In the genomic region with DNA sequence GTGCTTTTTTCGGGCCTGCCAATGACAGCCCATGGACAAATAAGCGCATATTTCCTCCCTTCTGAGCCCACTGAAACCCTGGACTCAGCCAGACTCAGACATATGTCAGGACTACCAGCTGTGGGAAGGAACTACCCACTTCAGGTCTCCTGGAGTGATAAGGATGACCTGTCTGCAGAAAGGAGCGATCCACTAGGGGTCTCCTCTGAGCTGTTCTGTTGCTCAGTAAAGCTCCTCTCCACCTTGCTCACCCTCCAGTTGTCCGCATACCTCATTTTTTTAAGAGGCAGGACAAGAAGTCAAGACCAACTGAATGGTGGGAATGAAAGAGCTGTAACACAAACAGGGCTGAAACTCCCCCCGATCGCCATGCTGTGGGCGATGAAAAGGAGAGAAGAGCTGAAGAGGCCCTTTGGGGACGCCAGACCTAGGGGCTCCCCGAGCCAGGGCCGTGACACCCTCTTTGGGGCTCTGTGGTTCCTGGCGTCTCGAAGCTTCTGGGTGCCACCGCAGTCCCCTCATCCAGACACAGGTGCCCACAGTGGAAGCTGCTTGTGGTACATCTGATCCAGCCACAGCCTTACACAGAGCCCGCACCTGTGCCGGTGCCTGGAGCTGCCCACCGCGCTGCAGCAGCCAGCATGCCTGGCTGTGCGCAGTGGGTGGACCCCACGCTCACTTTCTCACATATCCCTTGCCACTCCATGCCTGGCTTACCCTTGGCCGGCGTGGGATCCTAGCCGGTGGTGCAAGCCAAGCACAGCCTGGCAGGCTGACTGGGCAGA, we compare ENCODE assay signal across 9 cellular contexts.
DNase-seq lines count a peak whose midpoint lies in the region; ATAC-seq and TF ChIP-seq lines count a peak whose summit lies in the region.
"Had no signal": no experiment of that assay in that cellular context is flagged by ENCODE, and none has a peak within 500 bp of the region (broad histone marks: within the 10 kb centered on the region; RNA-seq: fewer than 3 reads in every experiment).

No MANE protein-coding gene starts in this region.

- H3K9me2 ChIP-seq in GM23248 (ENCODE audit: insufficient read depth): no peaks in the 10 kb centered on the region

- H3K4me1 Mint-ChIP-seq in nephron progenitor cell: no peaks in the 10 kb centered on the region

- no peak for ATAC-seq in GM19395 (IDR thresholded peaks at IDR 0.05; ENCODE audit: unreplicated experiment)

- no peaks in the 10 kb centered on the region for H3K27me3 ChIP-seq in WERI-Rb-1 (ENCODE audit: insufficient read depth, low read depth, severe bottlenecking)
- no peaks in the 10 kb centered on the region for H3K27me3 ChIP-seq in GM23248 (replicated peaks; ENCODE audit: insufficient read depth)
- H3K27me3 ChIP-seq: ovary had no signal

- no peaks in the 10 kb centered on the region for H3K9me3 Mint-ChIP-seq in nephron progenitor cell

- no peak overlapping the region for H3K4me2 ChIP-seq in GM23248 (ENCODE audit: unreplicated experiment)

- DNase-seq in M059J (ENCODE audit: low read depth) (peak; percentile 49), WERI-Rb-1 (peak; percentile 75), nephron progenitor cell (peak; percentile 45), GM23248 (no peak), NCI-H2196 (lab: John Stamatoyannopoulos, UW; ENCODE audit: unreplicated experiment) (no peak)
- DNase-seq: NCI-H187, ovary had no signal

- H3K9ac ChIP-seq in GM23248: no peak overlapping the region

- 45% methylated on average over 22 of the region's 22 CpGs for WGBS in GM23248 (ENCODE audit: low coverage in 1 of 2, low lambda C conversion rate in 2 of 2, missing lambda C conversion rate in 2 of 2), 2 experiments

- TF ChIP-seq CTCF in GM12873 (IDR thresholded peaks at IDR 0.05; ENCODE audit: insufficient read depth, low read depth, low read length, missing control alignments) (peak; percentile 15), WERI-Rb-1 (IDR thresholded peaks at IDR 0.05; ENCODE audit: low read depth, low read length) (peak; percentile 81), nephron progenitor cell (IDR thresholded peaks at IDR 0.05) (peak; percentile 62)

- no peaks in the 10 kb centered on the region for H3K27me3 Mint-ChIP-seq in nephron progenitor cell (ENCODE audit: low read depth, poor library complexity)

- H3K36me3 ChIP-seq in WERI-Rb-1: peaks cover 15% of the 10 kb centered on the region
- no peaks in the 10 kb centered on the region for H3K36me3 ChIP-seq in GM23248 (ENCODE audit: low read depth)
- H3K36me3 ChIP-seq: ovary had no signal

- H3K4me3 ChIP-seq in WERI-Rb-1 (ENCODE audit: low read depth, low read length) (no peak overlapping the region), GM23248 (no peak overlapping the region)
- H3K4me3 ChIP-seq: ovary had no signal

- H3F3A ChIP-seq in GM23248 (ENCODE audit: insufficient read depth): no peaks in the 10 kb centered on the region

- H3K4me1 ChIP-seq in GM23248 (ENCODE audit: insufficient read depth): no peaks in the 10 kb centered on the region

- no peaks in the 10 kb centered on the region for H3K9me3 ChIP-seq in WERI-Rb-1 (ENCODE audit: severe bottlenecking)
- H3K9me3 ChIP-seq in GM23248 (ENCODE audit: low read depth): no peaks in the 10 kb centered on the region
- H3K9me3 ChIP-seq: ovary had no signal

- H3K36me3 Mint-ChIP-seq in nephron progenitor cell (ENCODE audit: low read depth): no peaks in the 10 kb centered on the region

- no peaks in the 10 kb centered on the region for H3K79me2 ChIP-seq in GM23248 (ENCODE audit: insufficient read depth)

- H3K4me3 Mint-ChIP-seq in nephron progenitor cell: no peak overlapping the region

- H4K20me1 ChIP-seq in GM23248 (ENCODE audit: insufficient read depth): no peaks in the 10 kb centered on the region

- in situ Hi-C loops in GM23248 (cut with MboI): no loop called here

- H3K27ac ChIP-seq in WERI-Rb-1 (no peak overlapping the region), GM23248 (no peak overlapping the region)
- H3K27ac ChIP-seq: ovary had no signal

- H2AFZ ChIP-seq in GM23248: no peak overlapping the region

- H3K27ac Mint-ChIP-seq in nephron progenitor cell: no peak overlapping the region

Comparison
In these comparisons a context has a peak if more than half of its experiments do, and no peak if none do; other contexts are left out.
1. CTCF ChIP-seq: peak in every context shown above with its lines; median percentile 81 in WERI-Rb-1; 62 in nephron progenitor cell; 15 in GM12873.
2. DNase-seq: peak in M059J (single experiment), WERI-Rb-1 (single experiment) and nephron progenitor cell (single experiment); none in GM23248 (single experiment) and NCI-H2196 (single experiment).